Comparison of ENCODE assay signal across 11 cellular contexts in the genomic region with DNA sequence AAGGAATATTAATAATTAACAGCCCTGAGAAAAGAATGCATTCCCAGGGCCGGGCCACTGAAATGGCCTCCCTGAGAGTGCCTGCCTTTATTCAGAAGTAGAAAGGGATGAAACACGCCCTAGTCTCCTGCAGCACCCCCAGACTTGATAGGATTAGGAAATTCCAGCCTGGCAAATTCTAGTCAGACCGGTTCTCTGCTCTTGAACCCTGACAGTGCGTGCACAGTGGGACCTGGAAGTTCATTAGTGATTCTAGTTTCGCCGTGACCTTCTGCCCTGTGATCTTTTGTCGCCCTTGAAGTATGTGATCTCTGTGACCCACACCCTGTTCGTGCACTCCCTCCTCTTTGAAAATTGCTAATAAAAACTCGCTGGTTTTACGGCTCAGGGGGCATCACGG.
DNase-seq lines count a peak whose midpoint lies in the region; ATAC-seq and TF ChIP-seq lines count a peak whose summit lies in the region.
"Had no signal": no experiment of that assay in that cellular context is flagged by ENCODE, and none has a peak within 500 bp of the region (broad histone marks: within the 10 kb centered on the region; RNA-seq: fewer than 3 reads in every experiment).

No MANE protein-coding gene starts in this region.

- ATAC-seq in GM18873 (IDR thresholded peaks at IDR 0.05; ENCODE audit: low FRiP score, unreplicated experiment): no peak
- ATAC-seq: mucosa of descending colon; stimulated activated naive CD8-positive, alpha-beta T cell treated with anti-CD3 and anti-CD28 coated beads, Interleukin-15, Interleukin-2, amounts not matched to agents 100 U/mL and 50 U/mL, for 24 hours had no signal

- TF ChIP-seq CTCF in 22Rv1 (IDR thresholded peaks at IDR 0.05): no peak

- H3K9me3 ChIP-seq in iPS-18a (ENCODE audit: control insufficient read depth, low read depth, low read length): no peaks in the 10 kb centered on the region
- H3K9me3 ChIP-seq: mucosa of descending colon, SJCRH30 had no signal

- H3K9ac ChIP-seq in iPS-18a (ENCODE audit: low read length): no peak overlapping the region

- H3K27ac ChIP-seq in 22Rv1 (peak overlapping the region; percentile 81), iPS-18a (ENCODE audit: low read length) (peak overlapping the region; percentile 21)
- H3K27ac ChIP-seq: brain microvascular endothelial cell, SJCRH30 had no signal

- peaks cover 21% of the 10 kb centered on the region for H3K36me3 ChIP-seq in iPS-18a (ENCODE audit: control insufficient read depth, low read depth, low read length)
- H3K36me3 ChIP-seq: SJCRH30 had no signal

- H3K27me3 ChIP-seq in iPS-18a (ENCODE audit: control insufficient read depth, insufficient read depth, low read length): peaks cover 4% of the 10 kb centered on the region
- H3K27me3 ChIP-seq: brain microvascular endothelial cell, SJCRH30 had no signal

- peaks cover 32% of the 10 kb centered on the region for H3K4me1 ChIP-seq in iPS-18a (ENCODE audit: control insufficient read depth, low read depth, low read length)

- peak overlapping the region; percentile 37 for H3K4me3 ChIP-seq in iPS-18a (ENCODE audit: low read length)
- H3K4me3 ChIP-seq: mucosa of descending colon, SJCRH30 had no signal

- DNase-seq in NCI-H1417 treated with DMSO at 0.1 percent for 48 hours (lab: John Stamatoyannopoulos, UW) (peak; percentile 10), hippocampal formation (lab: John Stamatoyannopoulos, UW) (no peak)
- no peak for DNase-seq in activated CD4-positive, alpha-beta T cell treated with anti-CD3 and anti-CD28 coated beads for 4 hours
- DNase-seq: brain microvascular endothelial cell; mucosa of descending colon; NCI-H2171; SJCRH30; stimulated activated naive CD8-positive, alpha-beta T cell treated with anti-CD3 and anti-CD28 coated beads, Interleukin-15, Interleukin-2, amounts not matched to agents 100 U/mL and 50 U/mL, for 24 hours had no signal
